Comparison of ENCODE assay signal across 22 cellular contexts in genomic region chr2:158049129-158049855, GRCh38. TPM values are rescaled to one million over a fixed set of nuclear protein-coding genes. Genes with fewer than 3 reads are reported as not detected.
"Had no signal": no experiment of that assay in that cellular context is flagged by ENCODE, and none has a peak within 500 bp of the region (broad histone marks: within the 10 kb centered on the region; RNA-seq: fewer than 3 reads in every experiment).

No MANE protein-coding gene starts in this region.

- H3K4me1 ChIP-seq: parathyroid adenoma had no signal

- H3K4me3 ChIP-seq: dorsolateral prefrontal cortex, mucosa of descending colon, spleen, thoracic aorta had no signal

- H3K27ac Mint-ChIP-seq: activated T-cell treated with anti-CD3 and anti-CD28 coated beads, Interleukin-2, amount 50 U/mL, for 72 hours; memory B cell; naive thymus-derived CD8-positive, alpha-beta T cell; stimulated activated naive B cell treated with anti-CD40 and anti-IgM and Interleukin-4, amounts not matched to agents 10 μg/mL and 1 μg/mL and 100 μg/mL, for 72 hours had no signal

- ATAC-seq: activated T-cell treated with anti-CD3 and anti-CD28 coated beads, Interleukin-2, amount 50 U/mL, for 72 hours; left ventricle myocardium superior; mucosa of descending colon; naive thymus-derived CD8-positive, alpha-beta T cell; sciatic nerve; stimulated activated naive B cell treated with anti-CD40 and anti-IgM and Interleukin-4, amounts not matched to agents 10 μg/mL and 1 μg/mL and 100 μg/mL, for 72 hours had no signal

- H3K27me3 ChIP-seq: brain microvascular endothelial cell, dorsolateral prefrontal cortex, neutrophil, spleen had no signal

- H3K4me3 Mint-ChIP-seq: activated T-cell treated with anti-CD3 and anti-CD28 coated beads, Interleukin-2, amount 50 U/mL, for 72 hours; memory B cell; naive thymus-derived CD8-positive, alpha-beta T cell; stimulated activated naive B cell treated with anti-CD40 and anti-IgM and Interleukin-4, amounts not matched to agents 10 μg/mL and 1 μg/mL and 100 μg/mL, for 72 hours had no signal

- H3K4me1 Mint-ChIP-seq: memory B cell; naive thymus-derived CD8-positive, alpha-beta T cell; stimulated activated naive B cell treated with anti-CD40 and anti-IgM and Interleukin-4, amounts not matched to agents 10 μg/mL and 1 μg/mL and 100 μg/mL, for 72 hours had no signal

- H3K36me3 Mint-ChIP-seq: memory B cell; naive thymus-derived CD8-positive, alpha-beta T cell; stimulated activated naive B cell treated with anti-CD40 and anti-IgM and Interleukin-4, amounts not matched to agents 10 μg/mL and 1 μg/mL and 100 μg/mL, for 72 hours had no signal

- DNase-seq: activated CD4-positive, alpha-beta T cell treated with anti-CD3 and anti-CD28 coated beads, Interleukin-2, amount 50 U/mL, for 4 hours; activated effector memory CD4-positive, alpha-beta T cell treated with anti-CD3 and anti-CD28 coated beads, Interleukin-2, amount 50 U/mL, for 16 hours; activated naive CD4-positive, alpha-beta T cell treated with anti-CD3 and anti-CD28 coated beads, Interleukin-2, amount 50 U/mL, for 16 hours; activated T-cell treated with anti-CD3 and anti-CD28 coated beads, Interleukin-2, amount 50 U/mL, for 72 hours; aorta; brain microvascular endothelial cell; central memory CD4-positive, alpha-beta T cell; dorsolateral prefrontal cortex; foreskin fibroblast; left ventricle myocardium superior; mucosa of descending colon; naive thymus-derived CD8-positive, alpha-beta T cell; spleen; stimulated activated naive B cell treated with anti-CD40 and anti-IgM and Interleukin-4, amounts not matched to agents 10 μg/mL and 1 μg/mL and 100 μg/mL, for 72 hours had no signal

- H3K27ac ChIP-seq: brain microvascular endothelial cell, dorsolateral prefrontal cortex, neutrophil, parathyroid adenoma, spleen, thoracic aorta had no signal

- H3K9me3 Mint-ChIP-seq: activated T-cell treated with anti-CD3 and anti-CD28 coated beads, Interleukin-2, amount 50 U/mL, for 72 hours; memory B cell; naive thymus-derived CD8-positive, alpha-beta T cell had no signal

- H3K36me3 ChIP-seq: brain microvascular endothelial cell, neutrophil, spleen, thoracic aorta had no signal

- H3K79me2 ChIP-seq: parathyroid adenoma had no signal

- H3K9ac ChIP-seq: parathyroid adenoma had no signal

RNA-seq across cellular contexts. Expression of gene UPP2, which starts 52.4 kb away (rescaled TPM):
- total RNA-seq: activated CD8-positive, alpha-beta memory T cell treated with anti-CD3 and anti-CD28 coated beads for 36 hours; activated T-cell treated with anti-CD3 and anti-CD28 coated beads, Interleukin-2, amount 50 U/mL, for 72 hours; aorta; glomerular endothelial cell; left ventricle myocardium superior; mucosa of descending colon; naive thymus-derived CD8-positive, alpha-beta T cell; sciatic nerve; spleen; thoracic aorta; ureter had no signal
- polyA plus RNA-seq: aorta; naive thymus-derived CD8-positive, alpha-beta T cell had no signal
